In genomic region chr14:63220526-63220925, GRCh38 we compare ENCODE assay signal across 25 cellular contexts. TPM values are rescaled to one million over a fixed set of nuclear protein-coding genes. Genes with fewer than 3 reads are reported as not detected.
"Had no signal": no experiment of that assay in that cellular context is flagged by ENCODE, and none has a peak within 500 bp of the region (broad histone marks: within the 10 kb centered on the region; RNA-seq: fewer than 3 reads in every experiment).

No MANE protein-coding gene starts in this region.

- H3K4me3 ChIP-seq: colonic mucosa, esophagus squamous epithelium, gastrocnemius medialis, heart right ventricle, left lung, lower lobe of right lung, mucosa of descending colon had no signal

- H3K36me3 ChIP-seq: colonic mucosa, esophagus squamous epithelium, gastrocnemius medialis, left lung, lower lobe of right lung had no signal

- H3K4me1 ChIP-seq: colonic mucosa, gastrocnemius medialis, left lung, lower lobe of right lung had no signal

- H3K9me3 ChIP-seq: colonic mucosa, esophagus squamous epithelium, gastrocnemius medialis, heart right ventricle, left lung, lower lobe of right lung, mucosa of descending colon had no signal

- H3K4me1 Mint-ChIP-seq: naive B cell had no signal

- H3K9me3 Mint-ChIP-seq: effector memory CD8-positive, alpha-beta T cell; endodermal cell had no signal

- H3K36me3 Mint-ChIP-seq: naive B cell had no signal

- H3K27ac ChIP-seq: colonic mucosa, epithelial cell of prostate, esophagus squamous epithelium, gastrocnemius medialis, heart right ventricle, left lung, lower lobe of right lung had no signal

- DNase-seq: colonic mucosa; cortex of kidney; effector CD8-positive, alpha-beta T cell; effector memory CD8-positive, alpha-beta T cell; endodermal cell; erythroblast; esophagus squamous epithelium; foreskin fibroblast; foreskin melanocyte; gastrocnemius medialis; glutamatergic neuron; head of caudate nucleus; heart right ventricle; hippocampal formation; left cardiac atrium; left lung; left ventricle myocardium superior; lower lobe of right lung; mesenchymal stem cell; mucosa of descending colon; naive B cell had no signal

- H3K27me3 ChIP-seq: colonic mucosa, esophagus squamous epithelium, gastrocnemius medialis, heart right ventricle, left lung had no signal

- H3K27ac Mint-ChIP-seq: dendritic cell treated with granulocyte-macrophage colony-stimulating factor and Interleukin-4, amounts not matched to agents 40 ng/mL and 50 ng/mL, for 4 days; effector memory CD8-positive, alpha-beta T cell; endodermal cell; mesothelial cell of epicardium; naive B cell had no signal

- H3K4me3 Mint-ChIP-seq: dendritic cell treated with granulocyte-macrophage colony-stimulating factor and Interleukin-4, amounts not matched to agents 40 ng/mL and 50 ng/mL, for 4 days; effector memory CD8-positive, alpha-beta T cell; endodermal cell; mesothelial cell of epicardium; naive B cell had no signal

RNA-seq across cellular contexts. Expression of gene RHOJ, which starts 16.3 kb away (rescaled TPM):
- total RNA-seq: endodermal cell, myocyte had no signal
